Comparison of ENCODE assay signal across 14 cellular contexts in the genomic region with DNA sequence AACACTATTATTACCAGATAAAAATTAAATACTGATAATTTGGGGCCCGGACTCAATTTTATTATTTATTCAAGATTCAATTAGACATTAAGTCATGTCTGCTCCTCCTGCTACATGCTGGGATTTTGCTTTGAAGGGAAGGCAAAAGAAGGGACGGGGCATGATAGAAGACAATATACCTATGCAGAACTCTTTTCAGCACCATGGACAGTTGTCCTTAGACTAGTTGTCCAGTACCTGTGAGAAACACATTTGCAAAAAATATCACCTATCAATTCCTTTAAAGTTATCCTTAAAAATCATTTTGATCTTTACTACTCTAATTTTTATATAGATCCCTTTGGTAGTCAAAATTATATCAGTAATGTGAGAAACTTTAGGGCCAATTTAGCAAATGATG.
DNase-seq lines count a peak whose midpoint lies in the region; ATAC-seq and TF ChIP-seq lines count a peak whose summit lies in the region.
"Had no signal": no experiment of that assay in that cellular context is flagged by ENCODE, and none has a peak within 500 bp of the region (broad histone marks: within the 10 kb centered on the region; RNA-seq: fewer than 3 reads in every experiment).

No MANE protein-coding gene starts in this region.

- H3K27me3 ChIP-seq in cardiac muscle cell (no peaks in the 10 kb centered on the region), prostate gland (replicated peaks; ENCODE audit: insufficient read depth) (no peaks in the 10 kb centered on the region), esophagus muscularis mucosa (no peaks in the 10 kb centered on the region)
- H3K27me3 ChIP-seq: tibial nerve had no signal

- 51% methylated on average over 2 of the region's 2 CpGs for WGBS in prostate gland
- WGBS in esophagus muscularis mucosa = 20% methylated on average over 2 of the region's 2 CpGs

- ATAC-seq in Right ventricle myocardium inferior = no peak
- ATAC-seq: esophagus mucosa; natural killer cell treated with Interleukin-12 subunit alpha and Interleukin-12 subunit beta and Interleukin-15 and Interleukin-18, amount 100 ng/mL, for 72 hours had no signal

- no peak overlapping the region for H3K4me3 ChIP-seq in cardiac muscle cell
- H3K4me3 ChIP-seq in prostate gland = no peak overlapping the region
- no peak overlapping the region for H3K4me3 ChIP-seq in esophagus muscularis mucosa
- H3K4me3 ChIP-seq: smooth muscle cell, tibial nerve had no signal

- H3K36me3 ChIP-seq in cardiac muscle cell = no peaks in the 10 kb centered on the region
- no peaks in the 10 kb centered on the region for H3K36me3 ChIP-seq in prostate gland
- no peaks in the 10 kb centered on the region for H3K36me3 ChIP-seq in esophagus muscularis mucosa
- H3K36me3 ChIP-seq: tibial nerve had no signal

- H3K27ac ChIP-seq in cardiac muscle cell (no peak overlapping the region), prostate gland (no peak overlapping the region), esophagus muscularis mucosa (replicated peaks in 1 of 4) (no peak overlapping the region)
- H3K27ac ChIP-seq: tibial nerve had no signal

- intact Hi-C loops in Right ventricle myocardium inferior (cut with DNase I) = no loop called here
- intact Hi-C loops in prostate gland (cut with DNase I) = no loop called here
- intact Hi-C loops in esophagus muscularis mucosa (cut with DNase I) = no loop called here

- no peak for TF ChIP-seq EP300 in esophagus muscularis mucosa (IDR thresholded peaks at IDR 0.05)

- TF ChIP-seq CTCF in cardiac muscle cell (IDR thresholded peaks at IDR 0.05; ENCODE audit: low read depth, low read length) (no peak), prostate gland (IDR thresholded peaks at IDR 0.05) (no peak), esophagus muscularis mucosa (IDR thresholded peaks at IDR 0.05) (no peak)

- H3K4me1 ChIP-seq in cardiac muscle cell (ENCODE audit: low read depth) (no peaks in the 10 kb centered on the region), prostate gland (replicated peaks) (no peaks in the 10 kb centered on the region), esophagus muscularis mucosa (no peaks in the 10 kb centered on the region)
- H3K4me1 ChIP-seq: tibial nerve had no signal

- DNase-seq in cardiac muscle cell (ENCODE audit: low read depth in 1 of 2, low spot score in 1 of 2) (peak; percentile 14 to 88), Right ventricle myocardium inferior (ENCODE audit: missing footprints) (no peak), RPMI8226 (peak; percentile 41), fibroblast of peridontal ligament (ENCODE audit: extremely low read depth) (peak; percentile 10), NCI-H510A treated with DMSO at 0.1 percent for 48 hours (lab: John Stamatoyannopoulos, UW) (no peak), prostate gland (ENCODE audit: low spot score) (no peak), GOT3 (lab: John Stamatoyannopoulos, UW) (no peak), esophagus muscularis mucosa (ENCODE audit: extremely low spot score) (no peak)
- DNase-seq: activated B cell treated with CpG ODN at 0.5 μM for 24 hours, islet precursor cell had no signal

- H3K9me3 ChIP-seq in cardiac muscle cell (ENCODE audit: low read depth) (no peaks in the 10 kb centered on the region), prostate gland (no peaks in the 10 kb centered on the region), esophagus muscularis mucosa (no peaks in the 10 kb centered on the region)
- H3K9me3 ChIP-seq: tibial nerve had no signal

- TF ChIP-seq POLR2A in prostate gland (IDR thresholded peaks at IDR 0.05) (no peak), esophagus muscularis mucosa (IDR thresholded peaks at IDR 0.05; ENCODE audit: low read depth) (no peak)

Comparison
In these comparisons a context has a peak if more than half of its experiments do, and no peak if none do; other contexts are left out.
1. DNase-seq: peak in cardiac muscle cell (2 of 2), RPMI8226 (single experiment) and fibroblast of peridontal ligament (single experiment); none in Right ventricle myocardium inferior (single experiment), NCI-H510A treated with DMSO at 0.1 percent for 48 hours (single experiment), prostate gland (single experiment), GOT3 (single experiment) and esophagus muscularis mucosa (single experiment).